26 cellular contexts compared by ENCODE assay signal in genomic region chr3:6781103-6781502, GRCh38.
"Had no signal": no experiment of that assay in that cellular context is flagged by ENCODE, and none has a peak within 500 bp of the region (broad histone marks: within the 10 kb centered on the region; RNA-seq: fewer than 3 reads in every experiment).

No MANE protein-coding gene starts in this region.

- H3K4me3 ChIP-seq: ascending aorta, Peyer's patch, SJSA1 had no signal

- H3K4me3 Mint-ChIP-seq: activated B cell treated with CpG ODN at 0.5 μM for 24 hours; activated CD4-positive, alpha-beta T cell treated with anti-CD3 and anti-CD28 coated beads, Interleukin-2, amount 10 ng/mL, durations not matched to agents 24 days and 14 days; activated CD8-positive, alpha-beta memory T cell treated with anti-CD3 and anti-CD28 coated beads, Interleukin-2, amount 10 ng/mL, durations not matched to agents 7 days and 5 days; activated naive CD8-positive, alpha-beta T cell treated with anti-CD3 and anti-CD28 coated beads, Interleukin-2, amount 50 U/mL, for 24 hours; activated T-cell treated with anti-CD3 and anti-CD28 coated beads, Interleukin-2, amount 50 U/mL, for 4 hours; T-helper 1 cell treated with Interleukin-12 subunit alpha and Interleukin-12 subunit beta and Interleukin-4 antibody, amounts not matched to agents 30 μg/mL and 1 μg/mL, for 36 hours had no signal

- H3K27ac ChIP-seq: ascending aorta, Peyer's patch, RWPE1, SJSA1 had no signal

- ATAC-seq: activated CD8-positive, alpha-beta memory T cell treated with anti-CD3 and anti-CD28 coated beads, Interleukin-2, amount 10 ng/mL, durations not matched to agents 7 days and 5 days; activated naive CD4-positive, alpha-beta T cell treated with anti-CD3 and anti-CD28 coated beads, Interleukin-2, amount 50 U/mL, for 72 hours; activated naive CD8-positive, alpha-beta T cell treated with anti-CD3 and anti-CD28 coated beads, Interleukin-2, amount 50 U/mL, for 24 hours; activated T-cell treated with anti-CD3 and anti-CD28 coated beads, Interleukin-2, amount 50 U/mL, for 4 hours; SK-N-SH treated with all-trans-retinoic acid at 6 μM for 48 hours had no signal

- DNase-seq: activated B cell treated with CpG ODN at 0.5 μM for 24 hours; activated CD4-positive, alpha-beta T cell treated with anti-CD3 and anti-CD28 coated beads for 1 hour; activated CD4-positive, alpha-beta T cell treated with anti-CD3 and anti-CD28 coated beads, Interleukin-2, amount 10 ng/mL, durations not matched to agents 24 days and 14 days; activated CD4-positive, alpha-beta T cell treated with anti-CD3 and anti-CD28 coated beads, Interleukin-2, amount 50 U/mL, for 48 hours; activated CD8-positive, alpha-beta memory T cell treated with anti-CD3 and anti-CD28 coated beads, Interleukin-2, amount 10 ng/mL, durations not matched to agents 7 days and 5 days; activated effector memory CD4-positive, alpha-beta T cell treated with anti-CD3 and anti-CD28 coated beads, Interleukin-2, amount 50 U/mL, for 16 hours; activated naive CD4-positive, alpha-beta T cell treated with Interleukin-2 at 50 U/mL for 16 hours; activated naive CD8-positive, alpha-beta T cell treated with anti-CD3 and anti-CD28 coated beads, Interleukin-2, amount 50 U/mL, for 24 hours; activated T-cell treated with anti-CD3 and anti-CD28 coated beads, Interleukin-2, amount 50 U/mL, for 4 hours; amniotic stem cell; cerebellar nuclear complex; Karpas-422; NCI-H1048; NCI-H146; NCI-H187 treated with DMSO at 0.1 percent for 48 hours; NCI-H446; Peyer's patch; SHP77; SW 1271; T-helper 9 cell had no signal

- H3K9me3 ChIP-seq: ascending aorta, Peyer's patch, SJSA1 had no signal

- H3K27me3 ChIP-seq: ascending aorta, Peyer's patch, SJSA1 had no signal

- H3K4me1 ChIP-seq: ascending aorta, Peyer's patch, SJSA1 had no signal

- H3K27ac Mint-ChIP-seq: activated B cell treated with CpG ODN at 0.5 μM for 24 hours; activated CD4-positive, alpha-beta T cell treated with anti-CD3 and anti-CD28 coated beads, Interleukin-2, amount 10 ng/mL, durations not matched to agents 24 days and 14 days; activated CD8-positive, alpha-beta memory T cell treated with anti-CD3 and anti-CD28 coated beads, Interleukin-2, amount 10 ng/mL, durations not matched to agents 7 days and 5 days; activated naive CD4-positive, alpha-beta T cell treated with anti-CD3 and anti-CD28 coated beads, Interleukin-2, amount 50 U/mL, for 72 hours; activated naive CD8-positive, alpha-beta T cell treated with anti-CD3 and anti-CD28 coated beads, Interleukin-2, amount 50 U/mL, for 24 hours; T-helper 1 cell treated with Interleukin-12 subunit alpha and Interleukin-12 subunit beta and Interleukin-4 antibody, amounts not matched to agents 30 μg/mL and 1 μg/mL, for 36 hours had no signal

- H3K27me3 Mint-ChIP-seq: activated B cell treated with CpG ODN at 0.5 μM for 24 hours; activated CD4-positive, alpha-beta T cell treated with anti-CD3 and anti-CD28 coated beads, Interleukin-2, amount 10 ng/mL, durations not matched to agents 24 days and 14 days; activated CD8-positive, alpha-beta memory T cell treated with anti-CD3 and anti-CD28 coated beads, Interleukin-2, amount 10 ng/mL, durations not matched to agents 7 days and 5 days; activated naive CD8-positive, alpha-beta T cell treated with anti-CD3 and anti-CD28 coated beads, Interleukin-2, amount 50 U/mL, for 24 hours had no signal

- H3K36me3 Mint-ChIP-seq: activated CD8-positive, alpha-beta memory T cell treated with anti-CD3 and anti-CD28 coated beads, Interleukin-2, amount 10 ng/mL, durations not matched to agents 7 days and 5 days; activated naive CD4-positive, alpha-beta T cell treated with anti-CD3 and anti-CD28 coated beads, Interleukin-2, amount 50 U/mL, for 72 hours had no signal

- H3K9me3 Mint-ChIP-seq: activated B cell treated with CpG ODN at 0.5 μM for 24 hours had no signal

- H3K4me1 Mint-ChIP-seq: activated B cell treated with CpG ODN at 0.5 μM for 24 hours; activated CD4-positive, alpha-beta T cell treated with anti-CD3 and anti-CD28 coated beads, Interleukin-2, amount 10 ng/mL, durations not matched to agents 24 days and 14 days; activated CD8-positive, alpha-beta memory T cell treated with anti-CD3 and anti-CD28 coated beads, Interleukin-2, amount 10 ng/mL, durations not matched to agents 7 days and 5 days; activated naive CD8-positive, alpha-beta T cell treated with anti-CD3 and anti-CD28 coated beads, Interleukin-2, amount 50 U/mL, for 24 hours had no signal

- H3K36me3 ChIP-seq: ascending aorta, Peyer's patch, SJSA1 had no signal
